ENCODE assay signal across 1 cellular context in genomic region chr17:45098869-45099616, GRCh38.
TF ChIP-seq lines count a peak whose summit lies in the region.

No MANE protein-coding gene starts in this region.

TF ChIP-seq in HepG2, 621 proteins besides CTCF, POLR2A, EP300 and RAD21 (continued from another document and continues in another):
- TF ChIP-seq, protein P1, sequence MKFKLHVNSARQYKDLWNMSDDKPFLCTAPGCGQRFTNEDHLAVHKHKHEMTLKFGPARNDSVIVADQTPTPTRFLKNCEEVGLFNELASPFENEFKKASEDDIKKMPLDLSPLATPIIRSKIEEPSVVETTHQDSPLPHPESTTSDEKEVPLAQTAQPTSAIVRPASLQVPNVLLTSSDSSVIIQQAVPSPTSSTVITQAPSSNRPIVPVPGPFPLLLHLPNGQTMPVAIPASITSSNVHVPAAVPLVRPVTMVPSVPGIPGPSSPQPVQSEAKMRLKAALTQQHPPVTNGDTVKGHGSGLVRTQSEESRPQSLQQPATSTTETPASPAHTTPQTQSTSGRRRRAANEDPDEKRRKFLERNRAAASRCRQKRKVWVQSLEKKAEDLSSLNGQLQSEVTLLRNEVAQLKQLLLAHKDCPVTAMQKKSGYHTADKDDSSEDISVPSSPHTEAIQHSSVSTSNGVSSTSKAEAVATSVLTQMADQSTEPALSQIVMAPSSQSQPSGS (CRISPR knock-in tag; IDR thresholded peaks at IDR 0.05): no peak
- TF ChIP-seq ZBTB46 (CRISPR knock-in tag; IDR thresholded peaks at IDR 0.05; ENCODE audit: borderline replicate concordance): no peak
- TF ChIP-seq ZNF747 (CRISPR knock-in tag; IDR thresholded peaks at IDR 0.05; ENCODE audit: borderline replicate concordance): no peak
- TF ChIP-seq ZNF878 (CRISPR knock-in tag; IDR thresholded peaks at IDR 0.05): no peak
- peak; percentile 19; the same call in 1 of the 2 replicates for TF ChIP-seq PHF8 (CRISPR knock-in tag; IDR thresholded peaks at IDR 0.05)
- TF ChIP-seq, protein P2, sequence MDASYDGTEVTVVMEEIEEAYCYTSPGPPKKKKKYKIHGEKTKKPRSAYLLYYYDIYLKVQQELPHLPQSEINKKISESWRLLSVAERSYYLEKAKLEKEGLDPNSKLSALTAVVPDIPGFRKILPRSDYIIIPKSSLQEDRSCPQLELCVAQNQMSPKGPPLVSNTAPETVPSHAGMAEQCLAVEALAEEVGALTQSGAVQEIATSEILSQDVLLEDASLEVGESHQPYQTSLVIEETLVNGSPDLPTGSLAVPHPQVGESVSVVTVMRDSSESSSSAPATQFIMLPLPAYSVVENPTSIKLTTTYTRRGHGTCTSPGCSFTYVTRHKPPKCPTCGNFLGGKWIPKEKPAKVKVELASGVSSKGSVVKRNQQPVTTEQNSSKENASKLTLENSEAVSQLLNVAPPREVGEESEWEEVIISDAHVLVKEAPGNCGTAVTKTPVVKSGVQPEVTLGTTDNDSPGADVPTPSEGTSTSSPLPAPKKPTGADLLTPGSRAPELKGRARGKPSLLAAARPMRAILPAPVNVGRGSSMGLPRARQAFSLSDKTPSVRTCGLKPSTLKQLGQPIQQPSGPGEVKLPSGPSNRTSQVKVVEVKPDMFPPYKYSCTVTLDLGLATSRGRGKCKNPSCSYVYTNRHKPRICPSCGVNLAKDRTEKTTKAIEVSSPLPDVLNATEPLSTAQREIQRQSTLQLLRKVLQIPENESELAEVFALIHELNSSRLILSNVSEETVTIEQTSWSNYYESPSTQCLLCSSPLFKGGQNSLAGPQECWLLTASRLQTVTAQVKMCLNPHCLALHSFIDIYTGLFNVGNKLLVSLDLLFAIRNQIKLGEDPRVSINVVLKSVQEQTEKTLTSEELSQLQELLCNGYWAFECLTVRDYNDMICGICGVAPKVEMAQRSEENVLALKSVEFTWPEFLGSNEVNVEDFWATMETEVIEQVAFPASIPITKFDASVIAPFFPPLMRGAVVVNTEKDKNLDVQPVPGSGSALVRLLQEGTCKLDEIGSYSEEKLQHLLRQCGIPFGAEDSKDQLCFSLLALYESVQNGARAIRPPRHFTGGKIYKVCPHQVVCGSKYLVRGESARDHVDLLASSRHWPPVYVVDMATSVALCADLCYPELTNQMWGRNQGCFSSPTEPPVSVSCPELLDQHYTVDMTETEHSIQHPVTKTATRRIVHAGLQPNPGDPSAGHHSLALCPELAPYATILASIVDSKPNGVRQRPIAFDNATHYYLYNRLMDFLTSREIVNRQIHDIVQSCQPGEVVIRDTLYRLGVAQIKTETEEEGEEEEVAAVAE (CRISPR knock-in tag; IDR thresholded peaks at IDR 0.05; ENCODE audit: borderline replicate concordance): peak; percentile 20; the same call in 1 of the 2 replicates
- no peak for TF ChIP-seq PRDM10 (CRISPR knock-in tag; IDR thresholded peaks at IDR 0.05; ENCODE audit: low read depth)
- TF ChIP-seq ZNF280D (CRISPR knock-in tag; IDR thresholded peaks at IDR 0.05): no peak
- no peak for TF ChIP-seq SOX13 (IDR thresholded peaks at IDR 0.05)
- TF ChIP-seq SOX13 (CRISPR knock-in tag; conservative IDR thresholded peaks at IDR 0.05 in 1 of 2, IDR thresholded peaks at IDR 0.05 in 1 of 2): 0 out of 4 replicates have a peak, but pooled peaks of 1 of the 2 experiments have one; percentile 15
- no peak for TF ChIP-seq EED (CRISPR knock-in tag; IDR thresholded peaks at IDR 0.05)
- TF ChIP-seq RERE (CRISPR knock-in tag; IDR thresholded peaks at IDR 0.05; ENCODE audit: low read depth): no peak
- no peak for TF ChIP-seq FOXA1 (IDR thresholded peaks at IDR 0.05)
- TF ChIP-seq FOXA1 (CRISPR knock-in tag; IDR thresholded peaks at IDR 0.05): no peak
- TF ChIP-seq ZNF256 (CRISPR knock-in tag; conservative IDR thresholded peaks at IDR 0.05): no peak
- TF ChIP-seq XRCC5 (optimal IDR thresholded peaks at IDR 0.05; ENCODE audit: low read length): peak; percentile 98
- no peak for TF ChIP-seq HOMEZ (CRISPR knock-in tag; IDR thresholded peaks at IDR 0.05; ENCODE audit: low read depth)
- TF ChIP-seq KLF16 (CRISPR knock-in tag; IDR thresholded peaks at IDR 0.05): no peak
- TF ChIP-seq MLXIP (CRISPR knock-in tag; IDR thresholded peaks at IDR 0.05; ENCODE audit: borderline replicate concordance): no peak
- TF ChIP-seq FOXK1 (CRISPR knock-in tag; IDR thresholded peaks at IDR 0.05; ENCODE audit: borderline replicate concordance, low read depth): no peak
- TF ChIP-seq TRIM24 (CRISPR knock-in tag; IDR thresholded peaks at IDR 0.05): no peak
- 0 out of 2 replicates have a peak, but pooled peaks have one; percentile 39 for TF ChIP-seq ZNF598 (CRISPR knock-in tag; IDR thresholded peaks at IDR 0.05; ENCODE audit: borderline replicate concordance)
- TF ChIP-seq ZNF335 (CRISPR knock-in tag; IDR thresholded peaks at IDR 0.05): no peak
- peak; percentile 26; the same call in 1 of the 2 replicates for TF ChIP-seq GATAD1 (CRISPR knock-in tag; IDR thresholded peaks at IDR 0.05)
- no peak; the same call in 1 of the 2 replicates for TF ChIP-seq ATF3 (CRISPR knock-in tag; IDR thresholded peaks at IDR 0.05)
- TF ChIP-seq RFXANK (CRISPR knock-in tag; IDR thresholded peaks at IDR 0.05): no peak
